ENCODE assay signal across 1 cellular context in the genomic region with DNA sequence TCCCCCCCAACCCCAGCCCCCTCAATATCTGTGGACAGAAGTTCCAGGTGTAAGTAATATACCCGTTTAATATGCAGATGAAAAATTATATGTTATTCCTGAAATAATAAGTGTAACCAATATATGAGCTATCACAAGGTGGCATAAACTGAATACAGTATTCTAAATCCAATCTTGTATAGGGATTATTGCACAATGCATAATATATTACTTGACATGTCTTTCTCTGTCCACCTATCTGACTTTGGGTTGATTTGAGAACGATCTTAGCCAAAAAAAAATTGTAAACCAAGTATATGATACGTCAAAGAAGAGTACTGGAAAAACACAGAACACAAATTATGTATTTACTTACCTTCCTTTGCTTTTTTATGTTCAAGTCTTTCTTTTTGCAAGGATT.
TF ChIP-seq lines count a peak whose summit lies in the region.

No MANE protein-coding gene starts in this region.

TF ChIP-seq in IMR-90, 13 proteins besides CTCF, POLR2A, EP300 and RAD21:
- TF ChIP-seq, protein P1, sequence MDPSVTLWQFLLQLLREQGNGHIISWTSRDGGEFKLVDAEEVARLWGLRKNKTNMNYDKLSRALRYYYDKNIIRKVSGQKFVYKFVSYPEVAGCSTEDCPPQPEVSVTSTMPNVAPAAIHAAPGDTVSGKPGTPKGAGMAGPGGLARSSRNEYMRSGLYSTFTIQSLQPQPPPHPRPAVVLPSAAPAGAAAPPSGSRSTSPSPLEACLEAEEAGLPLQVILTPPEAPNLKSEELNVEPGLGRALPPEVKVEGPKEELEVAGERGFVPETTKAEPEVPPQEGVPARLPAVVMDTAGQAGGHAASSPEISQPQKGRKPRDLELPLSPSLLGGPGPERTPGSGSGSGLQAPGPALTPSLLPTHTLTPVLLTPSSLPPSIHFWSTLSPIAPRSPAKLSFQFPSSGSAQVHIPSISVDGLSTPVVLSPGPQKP (IDR thresholded peaks at IDR 0.05; ENCODE audit: borderline replicate concordance, low read depth, low read length), result no peak
- TF ChIP-seq CHD1 (IDR thresholded peaks at IDR 0.05; ENCODE audit: low read depth, low read length) (no peak), FOS (IDR thresholded peaks at IDR 0.05; ENCODE audit: low read depth, low read length) (no peak), CEBPB (IDR thresholded peaks at IDR 0.05; ENCODE audit: low read depth, low read length) (peak; percentile 78), RFX5 (IDR thresholded peaks at IDR 0.05; ENCODE audit: low read depth, low read length) (no peak)
- TF ChIP-seq, protein P2, sequence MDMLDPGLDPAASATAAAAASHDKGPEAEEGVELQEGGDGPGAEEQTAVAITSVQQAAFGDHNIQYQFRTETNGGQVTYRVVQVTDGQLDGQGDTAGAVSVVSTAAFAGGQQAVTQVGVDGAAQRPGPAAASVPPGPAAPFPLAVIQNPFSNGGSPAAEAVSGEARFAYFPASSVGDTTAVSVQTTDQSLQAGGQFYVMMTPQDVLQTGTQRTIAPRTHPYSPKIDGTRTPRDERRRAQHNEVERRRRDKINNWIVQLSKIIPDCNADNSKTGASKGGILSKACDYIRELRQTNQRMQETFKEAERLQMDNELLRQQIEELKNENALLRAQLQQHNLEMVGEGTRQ (IDR thresholded peaks at IDR 0.05; ENCODE audit: low read depth, low read length), result no peak
